In the genomic region with DNA sequence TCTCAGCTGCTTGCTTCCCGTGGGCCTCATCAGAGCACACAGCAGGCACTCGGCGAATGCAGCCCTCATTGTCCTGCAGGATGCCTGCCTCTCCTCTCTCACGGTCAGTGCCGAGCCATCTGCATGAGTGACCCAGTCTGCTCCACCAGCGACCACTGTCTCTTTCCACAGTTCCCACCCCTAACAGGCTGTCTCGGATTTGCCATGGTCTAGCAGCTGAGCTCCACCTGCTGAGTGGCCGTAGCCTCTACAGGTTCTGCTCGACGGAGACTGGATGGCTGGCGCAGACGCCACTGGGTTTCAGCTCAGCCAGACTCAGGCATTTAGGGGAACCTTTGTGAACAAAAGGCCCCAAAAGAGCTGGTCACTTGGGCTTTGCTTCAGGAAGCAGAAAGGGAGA, we compare ENCODE assay signal across 25 cellular contexts.
DNase-seq lines count a peak whose midpoint lies in the region; ATAC-seq, FAIRE-seq and TF ChIP-seq lines count a peak whose summit lies in the region.
"Had no signal": no experiment of that assay in that cellular context is flagged by ENCODE, and none has a peak within 500 bp of the region (broad histone marks: within the 10 kb centered on the region; RNA-seq: fewer than 3 reads in every experiment).

No MANE protein-coding gene starts in this region.

- H3K9me1 ChIP-seq in K562 (ENCODE audit: control insufficient read depth, insufficient read depth, low read length): no peaks in the 10 kb centered on the region

- H3F3A ChIP-seq in neural cell (ENCODE audit: insufficient read depth, low read length, poor library complexity, severe bottlenecking): no peaks in the 10 kb centered on the region

- H3K27me3 ChIP-seq in HepG2 (ENCODE audit: control insufficient read depth in 1 of 2, insufficient read depth in 2 of 2, low read length in 2 of 2): no peaks in the 10 kb centered on the region; a peak in 1 of 5 replicates
- no peaks in the 10 kb centered on the region for H3K27me3 ChIP-seq in right lobe of liver
- peaks cover 0 to 10% of the 10 kb centered on the region in 2 experiments; a peak in 2 of 5 replicates for H3K27me3 ChIP-seq in K562 (ENCODE audit: control insufficient read depth in 2 of 2, insufficient read depth in 2 of 2, low read length in 2 of 2)
- H3K27me3 ChIP-seq in neural cell (ENCODE audit: insufficient read depth, low read depth, low read length): no peaks in the 10 kb centered on the region

- H3K9ac ChIP-seq in HepG2 (ENCODE audit: insufficient read depth, low read depth, low read length) (no peak overlapping the region), K562 (ENCODE audit: insufficient read depth in 1 of 2, low read depth in 2 of 2, low read length in 2 of 2) (no peak overlapping the region), neural cell (ENCODE audit: low read length) (no peak overlapping the region)

- no peaks in the 10 kb centered on the region for H3K9me2 ChIP-seq in neural cell (ENCODE audit: insufficient read depth, low read length)

- H3K79me2 ChIP-seq in HepG2 (ENCODE audit: insufficient read depth, low read length) (no peaks in the 10 kb centered on the region), K562 (ENCODE audit: control insufficient read depth, insufficient read depth, low read length) (no peaks in the 10 kb centered on the region), neural cell (replicated peaks; ENCODE audit: insufficient read depth, low read length) (no peaks in the 10 kb centered on the region)

- in situ Hi-C loops in HepG2 (cut with HindIII; ENCODE audit: extremely low pct_ligation_motif_present, low pct_unique_long_range_greater_than_20kb) (loop anchor here (10.0 kb wide), 1 partner anchor 248 kb away; no protein-coding TSS in a partner anchor), K562 (cut with MboI) (no loop called here)

- intact Hi-C loops in HepG2 (cut with micrococcal nuclease; ENCODE audit: unreplicated experiment): loop anchor here (10.0 kb wide), 1 partner anchor 238 kb away; no protein-coding TSS in a partner anchor
- intact Hi-C loops in right lobe of liver (cut with DNase I): no loop called here
- intact Hi-C loops in K562 (cut with micrococcal nuclease): no loop called here

- H3K9me3 ChIP-seq in HepG2 (ENCODE audit: low read length): no peaks in the 10 kb centered on the region
- no peaks in the 10 kb centered on the region for H3K9me3 ChIP-seq in right lobe of liver
- H3K9me3 ChIP-seq in K562 (replicated peaks; ENCODE audit: control insufficient read depth, insufficient read depth, low read depth, low read length): no peaks in the 10 kb centered on the region
- H3K9me3 ChIP-seq in neural cell (ENCODE audit: low read length): no peaks in the 10 kb centered on the region
- H3K9me3 ChIP-seq: spleen, suprapubic skin had no signal

- H3K4me3 ChIP-seq in HepG2 (replicated peaks in 1 of 3; ENCODE audit: insufficient read depth in 1 of 3, low read depth in 2 of 3, low read length in 3 of 3): no peak overlapping the region
- H3K4me3 ChIP-seq in right lobe of liver: no peak overlapping the region
- H3K4me3 ChIP-seq in K562: no peak overlapping the region
- H3K4me3 ChIP-seq in neural cell (ENCODE audit: low read length): no peak overlapping the region
- H3K4me3 ChIP-seq: PC-9, spleen, suprapubic skin had no signal

- DNase-seq in HepG2 (ENCODE audit: low spot score) (no peak), right lobe of liver (no peak), K562 (ENCODE audit: extremely low read depth in 1 of 4, low spot score in 3 of 4) (no peak), OCI-M2 (lab: John Stamatoyannopoulos, UW; ENCODE audit: unreplicated experiment) (no peak), D341Med (ENCODE audit: low spot score) (no peak)
- DNase-seq: activated CD4-positive, CD25-positive, alpha-beta regulatory T cell treated with anti-CD3 and anti-CD28 coated beads, Interleukin-2, amount 50 U/mL, for 72 hours; activated CD8-positive, alpha-beta memory T cell treated with anti-CD3 and anti-CD28 coated beads for 24 hours; activated gamma-delta T cell; activated T-cell treated with anti-CD3 and anti-CD28 coated beads, Interleukin-2, amount 50 U/mL, for 1 hour; IMR-90; naive B cell; NCI-H1436; NCI-H2171; NCI-H526 treated with DMSO at 0.1 percent for 48 hours; PC-9; SHP77 treated with DMSO at 0.1 percent for 48 hours; spleen; stimulated activated CD4-positive, alpha-beta T cell treated with anti-CD3 and anti-CD28 coated beads, Interleukin-2, amount 100 ng/mL, for 48 hours; T-cell had no signal

- 10% methylated on average over 8 of the region's 12 CpGs for WGBS in HepG2 (ENCODE audit: low lambda C conversion rate)
- WGBS in right lobe of liver (ENCODE audit: insufficient coverage, low coverage, low lambda C conversion rate, missing lambda C conversion rate): 43% methylated on average over 6 of the region's 12 CpGs
- under 1% methylated on average over 12 of the region's 12 CpGs for WGBS in K562 (ENCODE audit: insufficient coverage, low coverage, missing lambda C conversion rate)

- H3K36me3 ChIP-seq in HepG2 (replicated peaks in 1 of 2; ENCODE audit: control insufficient read depth in 1 of 2, insufficient read depth in 2 of 2, low read length in 2 of 2): no peaks in the 10 kb centered on the region
- no peaks in the 10 kb centered on the region for H3K36me3 ChIP-seq in right lobe of liver
- no peaks in the 10 kb centered on the region for H3K36me3 ChIP-seq in K562 (ENCODE audit: control insufficient read depth, insufficient read depth, low read length)
- H3K36me3 ChIP-seq in neural cell (ENCODE audit: insufficient read depth, low read length): no peaks in the 10 kb centered on the region
- H3K36me3 ChIP-seq: spleen, suprapubic skin had no signal

- H2AFZ ChIP-seq in HepG2 (ENCODE audit: low read length) (no peak overlapping the region), K562 (ENCODE audit: low read depth, low read length) (no peak overlapping the region), neural cell (ENCODE audit: low read depth, low read length) (no peak overlapping the region)
- H2AFZ ChIP-seq: PC-9 had no signal

- ATAC-seq in HepG2 (peak; percentile 59; the same call in 2 of the 3 replicates), right lobe of liver (no peak), K562 (peak; percentile 42; the same call in 1 of the 3 replicates), GM21360 (IDR thresholded peaks at IDR 0.05; ENCODE audit: unreplicated experiment) (no peak)
- ATAC-seq: left lobe of liver; stimulated activated memory B cell treated with anti-CD40 and anti-IgM and Interleukin-4, amounts not matched to agents 10 μg/mL and 1 μg/mL and 100 μg/mL, for 72 hours; T-cell had no signal

- no TSS peak for BruUV-seq in HepG2 (replicated peaks; lab: Mats Ljungman, UMichigan)
- no TSS peak for BruUV-seq in K562 (replicated peaks; lab: Mats Ljungman, UMichigan)

- CTCF ChIA-PET in HepG2 (lab: Yijun Ruan, JAX; ENCODE audit: low intra/inter-chr PET ratio, low total read pairs): no interaction called here
- CTCF ChIA-PET in K562 (lab: Yijun Ruan, JAX; ENCODE audit: low intra/inter-chr PET ratio): no interaction called here

- TF ChIP-seq POLR2A in HepG2 (IDR thresholded peaks at IDR 0.05; ENCODE audit: insufficient read depth in 1 of 2, low read depth in 2 of 2, low read length in 2 of 2) (no peak), right lobe of liver (IDR thresholded peaks at IDR 0.05) (no peak), K562 (conservative IDR thresholded peaks at IDR 0.05) (no peak)

- POLR2A ChIA-PET in HepG2 (lab: Yijun Ruan, JAX) (no interaction called here), K562 (lab: Yijun Ruan, JAX) (no interaction called here)

- H3K4me2 ChIP-seq in HepG2 (ENCODE audit: low read depth, low read length) (no peak overlapping the region), K562 (ENCODE audit: insufficient read depth, low read length) (no peak overlapping the region), neural cell (ENCODE audit: low read length) (no peak overlapping the region)
- H3K4me2 ChIP-seq: PC-9 had no signal

- TF ChIP-seq RAD21 in HepG2 (CRISPR knock-in tag; IDR thresholded peaks at IDR 0.05) (no peak), K562 (CRISPR knock-in tag; conservative IDR thresholded peaks at IDR 0.05 in 1 of 2, IDR thresholded peaks at IDR 0.05 in 1 of 2) (no peak; a peak in 1 of 4 replicates), neural cell (conservative IDR thresholded peaks at IDR 0.05) (peak; percentile 42)

- H3K4me1 ChIP-seq in HepG2 (ENCODE audit: insufficient read depth, low read length): no peaks in the 10 kb centered on the region
- H3K4me1 ChIP-seq in right lobe of liver: no peaks in the 10 kb centered on the region
- no peaks in the 10 kb centered on the region for H3K4me1 ChIP-seq in K562 (replicated peaks in 1 of 2; ENCODE audit: control insufficient read depth in 2 of 2, insufficient read depth in 2 of 2, low read length in 2 of 2)
- H3K4me1 ChIP-seq: spleen had no signal

- H3K27ac ChIP-seq in HepG2 (ENCODE audit: extremely low read length, insufficient read depth, low read length) (no peak overlapping the region), right lobe of liver (no peak overlapping the region), K562 (ENCODE audit: extremely low read depth, low read depth, low read length) (no peak overlapping the region), neural cell (ENCODE audit: low read length) (no peak overlapping the region)
- H3K27ac ChIP-seq: C4-2B, PC-9, spleen, suprapubic skin had no signal

- H4K20me1 ChIP-seq in HepG2 (ENCODE audit: insufficient read depth, low read length) (no peaks in the 10 kb centered on the region), K562 (replicated peaks; ENCODE audit: control insufficient read depth, insufficient read depth, low read length) (no peaks in the 10 kb centered on the region), neural cell (ENCODE audit: insufficient read depth) (no peaks in the 10 kb centered on the region)

- peak; percentile 49 for TF ChIP-seq CTCF in HepG2 (CRISPR knock-in tag; IDR thresholded peaks at IDR 0.05)
- TF ChIP-seq CTCF in right lobe of liver (IDR thresholded peaks at IDR 0.05): no peak
- no peak for TF ChIP-seq CTCF in K562 (IDR thresholded peaks at IDR 0.05 in 2 of 3, conservative IDR thresholded peaks at IDR 0.05 in 1 of 3; ENCODE audit: insufficient read depth in 2 of 3, low read depth in 1 of 3, low read length in 3 of 3)
- TF ChIP-seq CTCF in neural cell (IDR thresholded peaks at IDR 0.05; ENCODE audit: poor library complexity, severe bottlenecking): peak; percentile 25

- TF ChIP-seq EP300 in HepG2 (IDR thresholded peaks at IDR 0.05; ENCODE audit: low read depth in 2 of 2, low read length in 2 of 2) (no peak), HepG2 (CRISPR knock-in tag; IDR thresholded peaks at IDR 0.05; ENCODE audit: borderline replicate concordance) (no peak), K562 (IDR thresholded peaks at IDR 0.05; ENCODE audit: low read length) (no peak), neural cell (conservative IDR thresholded peaks at IDR 0.05; ENCODE audit: poor library complexity, severe bottlenecking) (no peak)

- FAIRE-seq in HepG2 (lab: Jason Lieb, UNC): no peak
- FAIRE-seq in K562 (lab: Jason Lieb, UNC): no peak

TF ChIP-seq in HepG2, 621 proteins besides CTCF, POLR2A, EP300 and RAD21 (continues in another document):
- TF ChIP-seq TEAD2 (CRISPR knock-in tag; IDR thresholded peaks at IDR 0.05) (no peak), MAFG (CRISPR knock-in tag; IDR thresholded peaks at IDR 0.05) (no peak)

TF ChIP-seq in neural cell, 6 proteins besides CTCF, POLR2A, EP300 and RAD21:
- TF ChIP-seq SMC3 (conservative IDR thresholded peaks at IDR 0.05; ENCODE audit: poor library complexity) (peak; percentile 41), POLR2AphosphoS5 (IDR thresholded peaks at IDR 0.05) (no peak)

Comparison
In these comparisons a context has a peak if more than half of its experiments do, and no peak if none do; other contexts are left out.
1. ATAC-seq: peak in HepG2 (single experiment) and K562 (single experiment); none in right lobe of liver (0 of 4) and GM21360 (single experiment).
2. CTCF ChIP-seq: peak in HepG2 (single experiment) and neural cell (single experiment); none in right lobe of liver (0 of 4) and K562 (0 of 3).